ENCODE assay signal across 9 cellular contexts in the genomic region with DNA sequence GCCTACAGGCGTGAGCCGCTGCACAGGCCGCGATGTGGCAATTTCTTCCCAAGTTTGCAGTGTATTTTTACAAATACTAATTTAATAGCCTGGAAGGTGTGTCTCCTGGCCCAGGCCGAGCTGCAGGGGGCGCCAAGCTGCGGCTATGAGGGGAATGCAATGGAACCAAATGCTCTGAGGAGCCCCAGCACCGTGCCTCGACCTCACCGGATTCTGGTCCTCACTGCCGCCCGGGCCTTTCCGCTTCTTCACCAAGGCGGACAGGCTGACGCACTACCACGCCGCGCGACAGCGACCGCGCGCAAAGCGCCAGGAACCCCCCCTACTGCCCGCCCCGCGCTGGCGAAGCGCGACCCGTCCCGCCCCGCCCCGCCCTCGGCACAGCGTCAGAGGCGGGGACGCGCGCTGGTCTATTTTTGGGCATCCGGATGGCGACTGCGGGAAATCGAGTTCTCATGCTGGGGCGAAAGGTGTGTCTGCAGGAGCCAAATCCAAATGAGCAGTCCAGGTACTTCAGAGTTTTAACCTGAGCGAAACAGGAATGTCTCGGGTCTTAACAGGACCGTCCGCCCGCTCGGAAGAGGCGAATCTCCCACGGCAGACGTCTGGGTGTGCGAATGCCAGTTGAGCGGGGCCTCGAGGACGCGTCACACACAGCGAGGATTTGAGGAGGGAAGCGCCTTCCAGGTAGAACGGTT. TPM values are rescaled to one million over a fixed set of nuclear protein-coding genes. Genes with fewer than 3 reads are reported as not detected.
DNase-seq lines count a peak whose midpoint lies in the region; ATAC-seq, FAIRE-seq and TF ChIP-seq lines count a peak whose summit lies in the region.
"Had no signal": no experiment of that assay in that cellular context is flagged by ENCODE, and none has a peak within 500 bp of the region (broad histone marks: within the 10 kb centered on the region; RNA-seq: fewer than 3 reads in every experiment).

No MANE protein-coding gene starts in this region.

- FAIRE-seq in bronchial epithelial cell (lab: Jason Lieb, UNC): no peak
- FAIRE-seq: A204.1 had no signal

- intact Hi-C loops in sigmoid colon (cut with DNase I): loop anchor here (5.0 kb wide), 2 partner anchors 91 to 166 kb away; a partner anchor contains a TSS

- H3K27me3 Mint-ChIP-seq in WTC11 (ENCODE audit: low read depth): peaks cover 4% of the 10 kb centered on the region

- DNase-seq in NCI-H187 (lab: John Stamatoyannopoulos, UW): peak; percentile 70 to 71
- no peak for DNase-seq in NCI-H187 treated with DMSO at 0.1 percent for 48 hours (lab: John Stamatoyannopoulos, UW)
- DNase-seq in WTC11 (ENCODE audit: low spot score): peak; percentile 89
- DNase-seq in bronchial epithelial cell (ENCODE audit: low read depth): peak; percentile 64
- peak; percentile 90 for DNase-seq in sigmoid colon
- no peak for DNase-seq in KG1 (lab: John Stamatoyannopoulos, UW)

- POLR2A ChIA-PET in WTC11 (lab: Charles Lee): interaction anchor here (1.1 kb wide), 1 partner anchor 168 kb away, joined by 3 read pairs; a partner anchor contains a TSS

- peak overlapping the region; percentile 24 for H3K9ac ChIP-seq in iPS-18a (ENCODE audit: low read length)

- H3K4me1 Mint-ChIP-seq in WTC11: peaks cover 3% of the 10 kb centered on the region

- TF ChIP-seq POLR2A in sigmoid colon (IDR thresholded peaks at IDR 0.05): no peak

- peak; percentile 96 for ATAC-seq in WTC11
- ATAC-seq in GM21381 (IDR thresholded peaks at IDR 0.05; ENCODE audit: unreplicated experiment): no peak

- peaks cover 2% of the 10 kb centered on the region for H3K9me3 ChIP-seq in iPS-18a (ENCODE audit: control insufficient read depth, low read depth, low read length)
- H3K9me3 ChIP-seq in sigmoid colon: no peaks in the 10 kb centered on the region

- H3K27ac ChIP-seq in iPS-18a (ENCODE audit: low read length) (no peak overlapping the region), sigmoid colon (peak overlapping the region; percentile 68 to 84 (median 76))

- H3K4me3 Mint-ChIP-seq in WTC11: peak overlapping the region; percentile 91

- WGBS in sigmoid colon, 2 donors: 5 to 11% methylated on average over 62 of the region's 62 CpGs

- peak overlapping the region; percentile 92 for H3K27ac Mint-ChIP-seq in WTC11

- no peaks in the 10 kb centered on the region for H3K4me1 ChIP-seq in iPS-18a (ENCODE audit: control insufficient read depth, low read depth, low read length)
- H3K4me1 ChIP-seq in sigmoid colon: peaks cover 0 to 6% (median 3%) of the 10 kb centered on the region in 4 donors

- H3K36me3 ChIP-seq in bronchial epithelial cell (ENCODE audit: control insufficient read depth, insufficient read depth, low read length) (no peaks in the 10 kb centered on the region), iPS-18a (ENCODE audit: control insufficient read depth, low read depth, low read length) (no peaks in the 10 kb centered on the region), sigmoid colon (no peaks in the 10 kb centered on the region)

- no peak for TF ChIP-seq EP300 in sigmoid colon (IDR thresholded peaks at IDR 0.05)

- peaks cover 14% of the 10 kb centered on the region for H3K9me3 Mint-ChIP-seq in WTC11

- TF ChIP-seq CTCF in WTC11 (IDR thresholded peaks at IDR 0.05) (peak; percentile 57), bronchial epithelial cell (IDR thresholded peaks at IDR 0.05; ENCODE audit: insufficient read depth, low read length, severe bottlenecking) (peak; percentile 68), sigmoid colon (IDR thresholded peaks at IDR 0.05) (peak; percentile 18 to 58 (median 42))

- H3K27me3 ChIP-seq in bronchial epithelial cell (ENCODE audit: control insufficient read depth, insufficient read depth, low read length): no peaks in the 10 kb centered on the region
- H3K27me3 ChIP-seq in iPS-18a (ENCODE audit: control insufficient read depth, insufficient read depth, low read length): no peaks in the 10 kb centered on the region
- no peaks in the 10 kb centered on the region for H3K27me3 ChIP-seq in sigmoid colon

- H3K36me3 Mint-ChIP-seq in WTC11: peaks cover 12% of the 10 kb centered on the region

- CTCF ChIA-PET in WTC11 (lab: Charles Lee): interaction anchor here (0.6 to 2.1 kb wide), 7 partner anchors 10 to 245 kb away, joined by 3 to 10 read pairs (median 3); a partner anchor contains a TSS

- H3K4me3 ChIP-seq in bronchial epithelial cell (ENCODE audit: low read depth, low read length) (peak overlapping the region; percentile 51), iPS-18a (ENCODE audit: low read length) (peak overlapping the region; percentile 70), sigmoid colon (peak overlapping the region; percentile 38 to 60 (median 54))

TF ChIP-seq in WTC11, 78 proteins besides CTCF, POLR2A, EP300 and RAD21 (continues in another document):
- TF ChIP-seq ZNF138 (CRISPR knock-in tag; conservative IDR thresholded peaks at IDR 0.05): 0 out of 2 replicates have a peak, but pooled peaks have one; percentile 24
- 0 out of 2 replicates have a peak, but pooled peaks have one; percentile 25 for TF ChIP-seq ZNF317 (CRISPR knock-in tag; IDR thresholded peaks at IDR 0.05; ENCODE audit: borderline replicate concordance, low read depth)
- no peak for TF ChIP-seq RELA (CRISPR knock-in tag; IDR thresholded peaks at IDR 0.05; ENCODE audit: borderline replicate concordance)
- TF ChIP-seq, protein P1, sequence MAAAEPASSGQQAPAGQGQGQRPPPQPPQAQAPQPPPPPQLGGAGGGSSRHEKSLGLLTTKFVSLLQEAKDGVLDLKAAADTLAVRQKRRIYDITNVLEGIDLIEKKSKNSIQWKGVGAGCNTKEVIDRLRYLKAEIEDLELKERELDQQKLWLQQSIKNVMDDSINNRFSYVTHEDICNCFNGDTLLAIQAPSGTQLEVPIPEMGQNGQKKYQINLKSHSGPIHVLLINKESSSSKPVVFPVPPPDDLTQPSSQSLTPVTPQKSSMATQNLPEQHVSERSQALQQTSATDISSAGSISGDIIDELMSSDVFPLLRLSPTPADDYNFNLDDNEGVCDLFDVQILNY (CRISPR knock-in tag; IDR thresholded peaks at IDR 0.05): peak; percentile 89
- no peak for TF ChIP-seq ZNF396 (CRISPR knock-in tag; IDR thresholded peaks at IDR 0.05; ENCODE audit: borderline replicate concordance)
- TF ChIP-seq NR3C1 (CRISPR knock-in tag; conservative IDR thresholded peaks at IDR 0.05; ENCODE audit: low read depth): 0 out of 2 replicates have a peak, but pooled peaks have one; percentile 61
- peak; percentile 69; the same call in 1 of the 2 replicates for TF ChIP-seq TP53 (CRISPR knock-in tag; IDR thresholded peaks at IDR 0.05)
- TF ChIP-seq, protein P2, sequence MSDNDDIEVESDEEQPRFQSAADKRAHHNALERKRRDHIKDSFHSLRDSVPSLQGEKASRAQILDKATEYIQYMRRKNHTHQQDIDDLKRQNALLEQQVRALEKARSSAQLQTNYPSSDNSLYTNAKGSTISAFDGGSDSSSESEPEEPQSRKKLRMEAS (CRISPR knock-in tag; IDR thresholded peaks at IDR 0.05): peak; percentile 85
- TF ChIP-seq, protein P3, sequence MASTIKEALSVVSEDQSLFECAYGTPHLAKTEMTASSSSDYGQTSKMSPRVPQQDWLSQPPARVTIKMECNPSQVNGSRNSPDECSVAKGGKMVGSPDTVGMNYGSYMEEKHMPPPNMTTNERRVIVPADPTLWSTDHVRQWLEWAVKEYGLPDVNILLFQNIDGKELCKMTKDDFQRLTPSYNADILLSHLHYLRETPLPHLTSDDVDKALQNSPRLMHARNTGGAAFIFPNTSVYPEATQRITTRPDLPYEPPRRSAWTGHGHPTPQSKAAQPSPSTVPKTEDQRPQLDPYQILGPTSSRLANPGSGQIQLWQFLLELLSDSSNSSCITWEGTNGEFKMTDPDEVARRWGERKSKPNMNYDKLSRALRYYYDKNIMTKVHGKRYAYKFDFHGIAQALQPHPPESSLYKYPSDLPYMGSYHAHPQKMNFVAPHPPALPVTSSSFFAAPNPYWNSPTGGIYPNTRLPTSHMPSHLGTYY (CRISPR knock-in tag; IDR thresholded peaks at IDR 0.05): no peak
- TF ChIP-seq KAT7 (CRISPR knock-in tag; IDR thresholded peaks at IDR 0.05; ENCODE audit: borderline replicate concordance): no peak
- TF ChIP-seq ETV6 (CRISPR knock-in tag; IDR thresholded peaks at IDR 0.05): no peak; the same call in 1 of the 2 replicates
- TF ChIP-seq SOX15 (CRISPR knock-in tag; IDR thresholded peaks at IDR 0.05): no peak
- TF ChIP-seq, protein P4, sequence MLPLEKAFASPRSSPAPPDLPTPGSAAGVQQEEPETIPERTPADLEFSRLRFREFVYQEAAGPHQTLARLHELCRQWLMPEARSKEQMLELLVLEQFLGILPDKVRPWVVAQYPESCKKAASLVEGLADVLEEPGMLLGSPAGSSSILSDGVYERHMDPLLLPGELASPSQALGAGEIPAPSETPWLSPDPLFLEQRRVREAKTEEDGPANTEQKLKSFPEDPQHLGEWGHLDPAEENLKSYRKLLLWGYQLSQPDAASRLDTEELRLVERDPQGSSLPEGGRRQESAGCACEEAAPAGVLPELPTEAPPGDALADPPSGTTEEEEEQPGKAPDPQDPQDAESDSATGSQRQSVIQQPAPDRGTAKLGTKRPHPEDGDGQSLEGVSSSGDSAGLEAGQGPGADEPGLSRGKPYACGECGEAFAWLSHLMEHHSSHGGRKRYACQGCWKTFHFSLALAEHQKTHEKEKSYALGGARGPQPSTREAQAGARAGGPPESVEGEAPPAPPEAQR (CRISPR knock-in tag; IDR thresholded peaks at IDR 0.05): no peak
- TF ChIP-seq FOXK1 (CRISPR knock-in tag; IDR thresholded peaks at IDR 0.05): 0 out of 2 replicates have a peak, but pooled peaks have one; percentile 24
- TF ChIP-seq ZNF416 (CRISPR knock-in tag; IDR thresholded peaks at IDR 0.05): no peak
- no peak for TF ChIP-seq ZNF671 (CRISPR knock-in tag; IDR thresholded peaks at IDR 0.05)
- TF ChIP-seq GABPB1 (CRISPR knock-in tag; IDR thresholded peaks at IDR 0.05): no peak
- TF ChIP-seq CREB1 (CRISPR knock-in tag; IDR thresholded peaks at IDR 0.05): no peak
- TF ChIP-seq, protein P5, sequence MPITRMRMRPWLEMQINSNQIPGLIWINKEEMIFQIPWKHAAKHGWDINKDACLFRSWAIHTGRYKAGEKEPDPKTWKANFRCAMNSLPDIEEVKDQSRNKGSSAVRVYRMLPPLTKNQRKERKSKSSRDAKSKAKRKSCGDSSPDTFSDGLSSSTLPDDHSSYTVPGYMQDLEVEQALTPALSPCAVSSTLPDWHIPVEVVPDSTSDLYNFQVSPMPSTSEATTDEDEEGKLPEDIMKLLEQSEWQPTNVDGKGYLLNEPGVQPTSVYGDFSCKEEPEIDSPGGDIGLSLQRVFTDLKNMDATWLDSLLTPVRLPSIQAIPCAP (CRISPR knock-in tag; IDR thresholded peaks at IDR 0.05): peak; percentile 74; the same call in 1 of the 2 replicates
- no peak for TF ChIP-seq ZNF219 (CRISPR knock-in tag; IDR thresholded peaks at IDR 0.05; ENCODE audit: borderline replicate concordance)

RNA-seq across cellular contexts. Expression of a gene that starts 31.7 kb away (rescaled TPM):
- total RNA-seq in WTC11 (2021): 5.5 to 7.5 TPM (median 6.5 TPM) in 3 replicates
- 5.8 and 9.5 TPM in 2 replicates for total RNA-seq in bronchial epithelial cell
- total RNA-seq in sigmoid colon: 10 to 100 TPM; 14.0 to 18.3 (median 15.8) TPM
- polyA plus RNA-seq in sigmoid colon: 1 to 10 TPM; 2.5 to 3.8 (median 3.0) TPM

Comparison
In these comparisons a context has a peak if more than half of its experiments do, and no peak if none do; other contexts are left out.
1. DNase-seq: peak in NCI-H187 (2 of 2), WTC11 (single experiment), bronchial epithelial cell (single experiment) and sigmoid colon (single experiment); none in NCI-H187 treated with DMSO at 0.1 percent for 48 hours (single experiment) and KG1 (single experiment).
2. Peak in every context shown above with its lines, with median percentiles within 50 percentile points of each other: CTCF ChIP-seq and H3K4me3 ChIP-seq.